Comparison of ENCODE assay signal across 29 cellular contexts in genomic region chr12:125032466-125033152, GRCh38.
"Had no signal": no experiment of that assay in that cellular context is flagged by ENCODE, and none has a peak within 500 bp of the region (broad histone marks: within the 10 kb centered on the region; RNA-seq: fewer than 3 reads in every experiment).

No MANE protein-coding gene starts in this region.

- H3K4me1 Mint-ChIP-seq: activated CD4-positive, alpha-beta T cell treated with anti-CD3 and anti-CD28 coated beads, Interleukin-2, amount 10 ng/mL, durations not matched to agents 7 days and 5 days; activated naive CD8-positive, alpha-beta T cell treated with anti-CD3 and anti-CD28 coated beads for 36 hours had no signal

- H3K27me3 ChIP-seq: brain microvascular endothelial cell, cardiac muscle cell, MG63, Peyer's patch, SJCRH30 had no signal

- H3K27me3 Mint-ChIP-seq: activated CD4-positive, alpha-beta memory T cell treated with anti-CD3 and anti-CD28 coated beads for 36 hours; activated CD4-positive, alpha-beta T cell treated with anti-CD3 and anti-CD28 coated beads, Interleukin-2, amount 10 ng/mL, durations not matched to agents 7 days and 5 days; activated naive CD8-positive, alpha-beta T cell treated with anti-CD3 and anti-CD28 coated beads for 36 hours had no signal

- ATAC-seq: activated T-cell treated with anti-CD3 and anti-CD28 coated beads, Interleukin-2, amount 50 U/mL, for 4 hours; SK-N-SH treated with all-trans-retinoic acid at 6 μM for 48 hours had no signal

- H3K4me3 ChIP-seq: cardiac muscle cell, MG63, Peyer's patch, SJCRH30 had no signal

- DNase-seq: activated CD4-positive, alpha-beta memory T cell treated with anti-CD3 and anti-CD28 coated beads for 36 hours; activated CD4-positive, alpha-beta T cell treated with anti-CD3 and anti-CD28 coated beads, Interleukin-2, amount 10 ng/mL, durations not matched to agents 7 days and 5 days; activated CD4-positive, CD25-positive, alpha-beta regulatory T cell; activated CD8-positive, alpha-beta memory T cell treated with anti-CD3 and anti-CD28 coated beads for 24 hours; activated effector memory CD4-positive, alpha-beta T cell treated with anti-CD3 and anti-CD28 coated beads, Interleukin-2, amount 50 U/mL, for 16 hours; activated naive CD4-positive, alpha-beta T cell treated with anti-CD3 and anti-CD28 coated beads for 36 hours; activated naive CD8-positive, alpha-beta T cell treated with anti-CD3 and anti-CD28 coated beads for 36 hours; activated T-cell treated with anti-CD3 and anti-CD28 coated beads, Interleukin-2, amount 50 U/mL, for 4 hours; brain microvascular endothelial cell; cerebellar nuclear complex; KG1; MG63; MV-4-11; NCI-H1092 treated with DMSO at 0.1 percent for 48 hours; NCI-H1417 treated with DMSO at 0.1 percent for 48 hours; NCI-H1694; NCI-H2029 treated with DMSO at 0.1 percent for 48 hours; NCI-H345; NCI-H510A treated with DMSO at 0.1 percent for 48 hours; NK-92 treated with Interleukin-12 subunit alpha and Interleukin-12 subunit beta, amount 100 ng/mL, for 24 hours; OCI-M1; Peyer's patch; Right ventricle myocardium superior; SJCRH30; SW 1271 had no signal

- H3K36me3 ChIP-seq: brain microvascular endothelial cell, cardiac muscle cell, Peyer's patch, SJCRH30 had no signal

- H3K27ac Mint-ChIP-seq: activated CD4-positive, alpha-beta memory T cell treated with anti-CD3 and anti-CD28 coated beads for 36 hours; activated CD4-positive, alpha-beta T cell treated with anti-CD3 and anti-CD28 coated beads, Interleukin-2, amount 10 ng/mL, durations not matched to agents 7 days and 5 days; activated naive CD4-positive, alpha-beta T cell treated with anti-CD3 and anti-CD28 coated beads for 36 hours; activated naive CD8-positive, alpha-beta T cell treated with anti-CD3 and anti-CD28 coated beads for 36 hours; T-helper 1 cell treated with Interleukin-12 subunit alpha and Interleukin-12 subunit beta and Interleukin-4 antibody, amounts not matched to agents 30 μg/mL and 1 μg/mL, for 36 hours had no signal

- H3K4me3 Mint-ChIP-seq: activated CD4-positive, alpha-beta memory T cell treated with anti-CD3 and anti-CD28 coated beads for 36 hours; activated CD4-positive, alpha-beta T cell treated with anti-CD3 and anti-CD28 coated beads, Interleukin-2, amount 10 ng/mL, durations not matched to agents 7 days and 5 days; activated naive CD4-positive, alpha-beta T cell treated with anti-CD3 and anti-CD28 coated beads for 36 hours; activated naive CD8-positive, alpha-beta T cell treated with anti-CD3 and anti-CD28 coated beads for 36 hours; activated T-cell treated with anti-CD3 and anti-CD28 coated beads, Interleukin-2, amount 50 U/mL, for 4 hours; T-helper 1 cell treated with Interleukin-12 subunit alpha and Interleukin-12 subunit beta and Interleukin-4 antibody, amounts not matched to agents 30 μg/mL and 1 μg/mL, for 36 hours had no signal

- H3K4me1 ChIP-seq: Peyer's patch had no signal

- H3K27ac ChIP-seq: brain microvascular endothelial cell, cardiac muscle cell, Peyer's patch, RWPE1, SJCRH30 had no signal

- H3K9me3 ChIP-seq: MG63 had no signal
